ENCODE assay signal across 1 cellular context in genomic region chr18:74597662-74598349, GRCh38.
TF ChIP-seq lines count a peak whose summit lies in the region.

Gene ZNF407, plus strand, starts transcription at chr18:74597870. Its CDS starts 33,150 bp downstream, at chr18:74631020.

TF ChIP-seq in K562, 482 proteins besides CTCF, POLR2A, EP300 and RAD21 (continued from another document and continues in another):
- TF ChIP-seq ZFP91 (CRISPR knock-in tag; IDR thresholded peaks at IDR 0.05): no peak
- TF ChIP-seq ZNF780A (CRISPR knock-in tag; IDR thresholded peaks at IDR 0.05): no peak
- TF ChIP-seq XRCC4 (IDR thresholded peaks at IDR 0.05; ENCODE audit: extremely low read depth, insufficient read depth, insufficient read length): no peak
- no peak for TF ChIP-seq RBM17 (IDR thresholded peaks at IDR 0.05; ENCODE audit: borderline replicate concordance, low read depth, low read length)
- no peak for TF ChIP-seq NCOA6 (IDR thresholded peaks at IDR 0.05)
- TF ChIP-seq RBM22 (IDR thresholded peaks at IDR 0.05; ENCODE audit: low read depth, low read length, poor library complexity, severe bottlenecking): no peak
- peak; percentile 55 for TF ChIP-seq ELF1 (tag; IDR thresholded peaks at IDR 0.05)
- peak; percentile 64 for TF ChIP-seq POLR2G (IDR thresholded peaks at IDR 0.05; ENCODE audit: low read depth, low read length)
- no peak for TF ChIP-seq PCBP2 (IDR thresholded peaks at IDR 0.05; ENCODE audit: low read depth, low read length, poor library complexity, severe bottlenecking)
- no peak for TF ChIP-seq ARID4B (CRISPR knock-in tag; IDR thresholded peaks at IDR 0.05)
- TF ChIP-seq ZNF75A (CRISPR knock-in tag; IDR thresholded peaks at IDR 0.05): no peak
- peak; percentile 30 for TF ChIP-seq NEUROD1 (IDR thresholded peaks at IDR 0.05; ENCODE audit: borderline replicate concordance, low read depth, low read length, partially characterized antibody)
- TF ChIP-seq RNF2 (IDR thresholded peaks at IDR 0.05): no peak
- no peak for TF ChIP-seq ZBTB34 (CRISPR knock-in tag; IDR thresholded peaks at IDR 0.05)
- TF ChIP-seq SMAD1 (IDR thresholded peaks at IDR 0.05; ENCODE audit: low read depth, low read length, partially characterized antibody): no peak
- TF ChIP-seq E4F1 (CRISPR knock-in tag; IDR thresholded peaks at IDR 0.05; ENCODE audit: borderline replicate concordance): no peak
- TF ChIP-seq TCF15 (CRISPR knock-in tag; IDR thresholded peaks at IDR 0.05): no peak
- TF ChIP-seq, protein P1, sequence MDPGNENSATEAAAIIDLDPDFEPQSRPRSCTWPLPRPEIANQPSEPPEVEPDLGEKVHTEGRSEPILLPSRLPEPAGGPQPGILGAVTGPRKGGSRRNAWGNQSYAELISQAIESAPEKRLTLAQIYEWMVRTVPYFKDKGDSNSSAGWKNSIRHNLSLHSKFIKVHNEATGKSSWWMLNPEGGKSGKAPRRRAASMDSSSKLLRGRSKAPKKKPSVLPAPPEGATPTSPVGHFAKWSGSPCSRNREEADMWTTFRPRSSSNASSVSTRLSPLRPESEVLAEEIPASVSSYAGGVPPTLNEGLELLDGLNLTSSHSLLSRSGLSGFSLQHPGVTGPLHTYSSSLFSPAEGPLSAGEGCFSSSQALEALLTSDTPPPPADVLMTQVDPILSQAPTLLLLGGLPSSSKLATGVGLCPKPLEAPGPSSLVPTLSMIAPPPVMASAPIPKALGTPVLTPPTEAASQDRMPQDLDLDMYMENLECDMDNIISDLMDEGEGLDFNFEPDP (CRISPR knock-in tag; IDR thresholded peaks at IDR 0.05): no peak
- TF ChIP-seq POLR2AphosphoS2 (IDR thresholded peaks at IDR 0.05; ENCODE audit: low read length): no peak
- no peak for TF ChIP-seq ZFP36 (IDR thresholded peaks at IDR 0.05; ENCODE audit: low read depth, low read length, partially characterized antibody)
- no peak for TF ChIP-seq ZNF764 (CRISPR knock-in tag; IDR thresholded peaks at IDR 0.05; ENCODE audit: low read depth)
- no peak for TF ChIP-seq SMARCA5 (IDR thresholded peaks at IDR 0.05)
- no peak for TF ChIP-seq LEF1 (IDR thresholded peaks at IDR 0.05)
- TF ChIP-seq, protein P2, sequence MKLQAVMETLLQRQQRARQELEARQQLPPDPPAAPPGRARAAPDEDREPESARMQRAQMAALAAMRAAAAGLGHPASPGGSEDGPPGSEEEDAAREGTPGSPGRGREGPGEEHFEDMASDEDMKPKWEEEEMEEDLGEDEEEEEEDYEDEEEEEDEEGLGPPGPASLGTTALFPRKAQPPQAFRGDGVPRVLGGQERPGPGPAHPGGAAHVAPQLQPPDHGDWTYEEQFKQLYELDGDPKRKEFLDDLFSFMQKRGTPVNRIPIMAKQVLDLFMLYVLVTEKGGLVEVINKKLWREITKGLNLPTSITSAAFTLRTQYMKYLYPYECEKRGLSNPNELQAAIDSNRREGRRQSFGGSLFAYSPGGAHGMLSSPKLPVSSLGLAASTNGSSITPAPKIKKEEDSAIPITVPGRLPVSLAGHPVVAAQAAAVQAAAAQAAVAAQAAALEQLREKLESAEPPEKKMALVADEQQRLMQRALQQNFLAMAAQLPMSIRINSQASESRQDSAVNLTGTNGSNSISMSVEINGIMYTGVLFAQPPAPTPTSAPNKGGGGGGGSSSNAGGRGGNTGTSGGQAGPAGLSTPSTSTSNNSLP (IDR thresholded peaks at IDR 0.05; ENCODE audit: borderline replicate concordance, low read depth, low read length): no peak
- no peak for TF ChIP-seq SMARCB1 (IDR thresholded peaks at IDR 0.05; ENCODE audit: insufficient read length, low read depth)
- TF ChIP-seq GABPA (tag; conservative IDR thresholded peaks at IDR 0.05; ENCODE audit: low read depth): peak; percentile 96
- no peak for TF ChIP-seq ZNF146 (CRISPR knock-in tag; IDR thresholded peaks at IDR 0.05; ENCODE audit: unreplicated experiment)
- TF ChIP-seq TFAM (CRISPR knock-in tag; conservative IDR thresholded peaks at IDR 0.05): no peak
- TF ChIP-seq NRF1 (conservative IDR thresholded peaks at IDR 0.05 in 1 of 2, IDR thresholded peaks at IDR 0.05 in 1 of 2): no peak
- TF ChIP-seq, protein P3, sequence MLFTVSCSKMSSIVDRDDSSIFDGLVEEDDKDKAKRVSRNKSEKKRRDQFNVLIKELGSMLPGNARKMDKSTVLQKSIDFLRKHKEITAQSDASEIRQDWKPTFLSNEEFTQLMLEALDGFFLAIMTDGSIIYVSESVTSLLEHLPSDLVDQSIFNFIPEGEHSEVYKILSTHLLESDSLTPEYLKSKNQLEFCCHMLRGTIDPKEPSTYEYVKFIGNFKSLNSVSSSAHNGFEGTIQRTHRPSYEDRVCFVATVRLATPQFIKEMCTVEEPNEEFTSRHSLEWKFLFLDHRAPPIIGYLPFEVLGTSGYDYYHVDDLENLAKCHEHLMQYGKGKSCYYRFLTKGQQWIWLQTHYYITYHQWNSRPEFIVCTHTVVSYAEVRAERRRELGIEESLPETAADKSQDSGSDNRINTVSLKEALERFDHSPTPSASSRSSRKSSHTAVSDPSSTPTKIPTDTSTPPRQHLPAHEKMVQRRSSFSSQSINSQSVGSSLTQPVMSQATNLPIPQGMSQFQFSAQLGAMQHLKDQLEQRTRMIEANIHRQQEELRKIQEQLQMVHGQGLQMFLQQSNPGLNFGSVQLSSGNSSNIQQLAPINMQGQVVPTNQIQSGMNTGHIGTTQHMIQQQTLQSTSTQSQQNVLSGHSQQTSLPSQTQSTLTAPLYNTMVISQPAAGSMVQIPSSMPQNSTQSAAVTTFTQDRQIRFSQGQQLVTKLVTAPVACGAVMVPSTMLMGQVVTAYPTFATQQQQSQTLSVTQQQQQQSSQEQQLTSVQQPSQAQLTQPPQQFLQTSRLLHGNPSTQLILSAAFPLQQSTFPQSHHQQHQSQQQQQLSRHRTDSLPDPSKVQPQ (CRISPR knock-in tag; IDR thresholded peaks at IDR 0.05; ENCODE audit: borderline replicate concordance): no peak
- TF ChIP-seq BMI1 (IDR thresholded peaks at IDR 0.05; ENCODE audit: low read length): no peak
- TF ChIP-seq DIDO1 (tag; IDR thresholded peaks at IDR 0.05; ENCODE audit: low read depth): peak; percentile 72
- no peak for TF ChIP-seq SNAPC5 (CRISPR knock-in tag; IDR thresholded peaks at IDR 0.05)
- TF ChIP-seq ADNP (tag; IDR thresholded peaks at IDR 0.05): no peak
- TF ChIP-seq, protein P4, sequence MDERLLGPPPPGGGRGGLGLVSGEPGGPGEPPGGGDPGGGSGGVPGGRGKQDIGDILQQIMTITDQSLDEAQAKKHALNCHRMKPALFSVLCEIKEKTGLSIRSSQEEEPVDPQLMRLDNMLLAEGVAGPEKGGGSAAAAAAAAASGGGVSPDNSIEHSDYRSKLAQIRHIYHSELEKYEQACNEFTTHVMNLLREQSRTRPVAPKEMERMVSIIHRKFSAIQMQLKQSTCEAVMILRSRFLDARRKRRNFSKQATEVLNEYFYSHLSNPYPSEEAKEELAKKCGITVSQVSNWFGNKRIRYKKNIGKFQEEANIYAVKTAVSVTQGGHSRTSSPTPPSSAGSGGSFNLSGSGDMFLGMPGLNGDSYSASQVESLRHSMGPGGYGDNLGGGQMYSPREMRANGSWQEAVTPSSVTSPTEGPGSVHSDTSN (CRISPR knock-in tag; IDR thresholded peaks at IDR 0.05; ENCODE audit: low read depth): no peak
- TF ChIP-seq, protein P4 (tag; conservative IDR thresholded peaks at IDR 0.05; ENCODE audit: low read depth): no peak
- TF ChIP-seq RHOXF2B (CRISPR knock-in tag; conservative IDR thresholded peaks at IDR 0.05): no peak
- no peak for TF ChIP-seq ZBTB17 (CRISPR knock-in tag; IDR thresholded peaks at IDR 0.05)
- TF ChIP-seq BACH1 (tag; IDR thresholded peaks at IDR 0.05): no peak
- TF ChIP-seq ID3 (CRISPR knock-in tag; IDR thresholded peaks at IDR 0.05): no peak
- no peak for TF ChIP-seq ID3 (tag; IDR thresholded peaks at IDR 0.05)
- no peak for TF ChIP-seq ZNF696 (CRISPR knock-in tag; conservative IDR thresholded peaks at IDR 0.05)
- TF ChIP-seq PHTF2 (CRISPR knock-in tag; IDR thresholded peaks at IDR 0.05): no peak
- no peak for TF ChIP-seq NCOA2 (IDR thresholded peaks at IDR 0.05; ENCODE audit: partially characterized antibody in 2 of 2)
